Comparison of ENCODE assay signal across 2 cellular contexts in the genomic region with DNA sequence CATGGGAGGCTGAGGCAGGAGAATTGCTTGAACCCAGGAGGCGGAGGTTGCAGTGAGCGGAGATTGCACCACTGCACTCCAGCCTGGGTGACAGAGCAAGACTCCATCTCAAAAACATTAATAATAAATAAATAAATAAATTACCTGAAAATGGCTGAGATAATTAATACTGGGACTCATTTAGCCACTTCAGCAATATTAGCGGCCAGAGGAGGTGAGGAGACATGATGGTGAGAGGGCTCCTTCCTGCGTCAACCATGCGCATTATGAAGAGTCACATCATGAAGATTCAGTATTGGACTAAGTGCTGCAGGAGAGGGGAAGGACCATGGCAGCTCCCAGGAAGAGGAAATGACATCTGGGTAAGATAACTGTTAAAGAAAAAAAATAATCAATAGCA.
TF ChIP-seq lines count a peak whose summit lies in the region.

No MANE protein-coding gene starts in this region.

TF ChIP-seq in HepG2, 621 proteins besides CTCF, POLR2A, EP300 and RAD21:
- TF ChIP-seq TOPORS (CRISPR knock-in tag; IDR thresholded peaks at IDR 0.05) (no peak), ZBTB3 (CRISPR knock-in tag; IDR thresholded peaks at IDR 0.05; ENCODE audit: borderline replicate concordance, low read depth) (no peak), MAFK (conservative IDR thresholded peaks at IDR 0.05 in 1 of 2, IDR thresholded peaks at IDR 0.05 in 1 of 2; ENCODE audit: low read length in 2 of 2) (peak; percentile 68 to 72), SCMH1 (CRISPR knock-in tag; IDR thresholded peaks at IDR 0.05; ENCODE audit: borderline replicate concordance) (no peak), THYN1 (CRISPR knock-in tag; IDR thresholded peaks at IDR 0.05; ENCODE audit: borderline replicate concordance, low read depth) (no peak), ZNF180 (CRISPR knock-in tag; IDR thresholded peaks at IDR 0.05; ENCODE audit: borderline replicate concordance, low read depth) (no peak), KDM5B (CRISPR knock-in tag; IDR thresholded peaks at IDR 0.05; ENCODE audit: borderline replicate concordance) (no peak), SMC3 (IDR thresholded peaks at IDR 0.05; ENCODE audit: low read length) (no peak), TGIF2 (CRISPR knock-in tag; IDR thresholded peaks at IDR 0.05) (no peak), ZNF235 (CRISPR knock-in tag; IDR thresholded peaks at IDR 0.05; ENCODE audit: borderline replicate concordance) (no peak), JUNB (CRISPR knock-in tag; IDR thresholded peaks at IDR 0.05; ENCODE audit: borderline replicate concordance) (no peak), MAFF (IDR thresholded peaks at IDR 0.05; ENCODE audit: low read depth, low read length) (peak; percentile 55), MIER3 (CRISPR knock-in tag; IDR thresholded peaks at IDR 0.05; ENCODE audit: borderline replicate concordance) (no peak)
- TF ChIP-seq, protein P1, sequence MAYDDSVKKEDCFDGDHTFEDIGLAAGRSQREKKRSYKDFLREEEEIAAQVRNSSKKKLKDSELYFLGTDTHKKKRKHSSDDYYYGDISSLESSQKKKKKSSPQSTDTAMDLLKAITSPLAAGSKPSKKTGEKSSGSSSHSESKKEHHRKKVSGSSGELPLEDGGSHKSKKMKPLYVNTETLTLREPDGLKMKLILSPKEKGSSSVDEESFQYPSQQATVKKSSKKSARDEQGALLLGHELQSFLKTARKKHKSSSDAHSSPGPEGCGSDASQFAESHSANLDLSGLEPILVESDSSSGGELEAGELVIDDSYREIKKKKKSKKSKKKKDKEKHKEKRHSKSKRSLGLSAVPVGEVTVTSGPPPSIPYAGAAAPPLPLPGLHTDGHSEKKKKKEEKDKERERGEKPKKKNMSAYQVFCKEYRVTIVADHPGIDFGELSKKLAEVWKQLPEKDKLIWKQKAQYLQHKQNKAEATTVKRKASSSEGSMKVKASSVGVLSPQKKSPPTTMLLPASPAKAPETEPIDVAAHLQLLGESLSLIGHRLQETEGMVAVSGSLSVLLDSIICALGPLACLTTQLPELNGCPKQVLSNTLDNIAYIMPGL (CRISPR knock-in tag; IDR thresholded peaks at IDR 0.05; ENCODE audit: borderline replicate concordance in 1 of 2, low read depth in 1 of 2): no peak
- TF ChIP-seq, protein P2, sequence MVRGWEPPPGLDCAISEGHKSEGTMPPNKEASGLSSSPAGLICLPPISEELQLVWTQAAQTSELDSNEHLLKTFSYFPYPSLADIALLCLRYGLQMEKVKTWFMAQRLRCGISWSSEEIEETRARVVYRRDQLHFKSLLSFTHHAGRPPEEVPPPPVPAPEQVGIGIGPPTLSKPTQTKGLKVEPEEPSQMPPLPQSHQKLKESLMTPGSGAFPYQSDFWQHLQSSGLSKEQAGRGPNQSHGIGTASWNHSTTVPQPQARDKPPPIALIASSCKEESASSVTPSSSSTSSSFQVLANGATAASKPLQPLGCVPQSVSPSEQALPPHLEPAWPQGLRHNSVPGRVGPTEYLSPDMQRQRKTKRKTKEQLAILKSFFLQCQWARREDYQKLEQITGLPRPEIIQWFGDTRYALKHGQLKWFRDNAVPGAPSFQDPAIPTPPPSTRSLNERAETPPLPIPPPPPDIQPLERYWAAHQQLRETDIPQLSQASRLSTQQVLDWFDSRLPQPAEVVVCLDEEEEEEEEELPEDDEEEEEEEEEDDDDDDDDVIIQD (CRISPR knock-in tag; IDR thresholded peaks at IDR 0.05; ENCODE audit: low read depth): no peak

TF ChIP-seq in IMR-90, 13 proteins besides CTCF, POLR2A, EP300 and RAD21:
- TF ChIP-seq, protein P3, sequence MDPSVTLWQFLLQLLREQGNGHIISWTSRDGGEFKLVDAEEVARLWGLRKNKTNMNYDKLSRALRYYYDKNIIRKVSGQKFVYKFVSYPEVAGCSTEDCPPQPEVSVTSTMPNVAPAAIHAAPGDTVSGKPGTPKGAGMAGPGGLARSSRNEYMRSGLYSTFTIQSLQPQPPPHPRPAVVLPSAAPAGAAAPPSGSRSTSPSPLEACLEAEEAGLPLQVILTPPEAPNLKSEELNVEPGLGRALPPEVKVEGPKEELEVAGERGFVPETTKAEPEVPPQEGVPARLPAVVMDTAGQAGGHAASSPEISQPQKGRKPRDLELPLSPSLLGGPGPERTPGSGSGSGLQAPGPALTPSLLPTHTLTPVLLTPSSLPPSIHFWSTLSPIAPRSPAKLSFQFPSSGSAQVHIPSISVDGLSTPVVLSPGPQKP (IDR thresholded peaks at IDR 0.05; ENCODE audit: borderline replicate concordance, low read depth, low read length): no peak
- no peak for TF ChIP-seq BHLHE40 (IDR thresholded peaks at IDR 0.05; ENCODE audit: low read depth, low read length)
- TF ChIP-seq, protein P4, sequence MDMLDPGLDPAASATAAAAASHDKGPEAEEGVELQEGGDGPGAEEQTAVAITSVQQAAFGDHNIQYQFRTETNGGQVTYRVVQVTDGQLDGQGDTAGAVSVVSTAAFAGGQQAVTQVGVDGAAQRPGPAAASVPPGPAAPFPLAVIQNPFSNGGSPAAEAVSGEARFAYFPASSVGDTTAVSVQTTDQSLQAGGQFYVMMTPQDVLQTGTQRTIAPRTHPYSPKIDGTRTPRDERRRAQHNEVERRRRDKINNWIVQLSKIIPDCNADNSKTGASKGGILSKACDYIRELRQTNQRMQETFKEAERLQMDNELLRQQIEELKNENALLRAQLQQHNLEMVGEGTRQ (IDR thresholded peaks at IDR 0.05; ENCODE audit: low read depth, low read length): no peak
- no peak for TF ChIP-seq MAFK (IDR thresholded peaks at IDR 0.05; ENCODE audit: low read depth, low read length)
- TF ChIP-seq CEBPB (IDR thresholded peaks at IDR 0.05; ENCODE audit: low read depth, low read length): no peak
- no peak for TF ChIP-seq FOS (IDR thresholded peaks at IDR 0.05; ENCODE audit: low read depth, low read length)
